In genomic region chr21:27202301-27202700, GRCh38 we compare ENCODE assay signal across 14 cellular contexts.
DNase-seq lines count a peak whose midpoint lies in the region; ATAC-seq and TF ChIP-seq lines count a peak whose summit lies in the region.
"Had no signal": no experiment of that assay in that cellular context is flagged by ENCODE, and none has a peak within 500 bp of the region (broad histone marks: within the 10 kb centered on the region; RNA-seq: fewer than 3 reads in every experiment).

No MANE protein-coding gene starts in this region.

- no peaks in the 10 kb centered on the region for H3K9me1 ChIP-seq in IMR-90 (ENCODE audit: insufficient read depth, low read length)

- H3K27ac ChIP-seq in IMR-90 (ENCODE audit: insufficient read depth, low read length) = no peak overlapping the region
- H3K27ac ChIP-seq: BLaER1 had no signal

- H4K5ac ChIP-seq in IMR-90 (ENCODE audit: low read depth, low read length) = no peak overlapping the region

- H2AK5ac ChIP-seq in IMR-90 (ENCODE audit: low read depth, low read length) = no peak overlapping the region

- POLR2A ChIA-PET in IMR-90 (lab: Charles Lee; ENCODE audit: unreplicated experiment) = no interaction called here

- peaks cover 9% of the 10 kb centered on the region for H3K4me1 ChIP-seq in IMR-90 (ENCODE audit: control insufficient read depth, insufficient read depth, low read length)
- H3K4me1 ChIP-seq: BLaER1 had no signal

- H3K4me1 Mint-ChIP-seq in nephron = peaks cover 6% of the 10 kb centered on the region
- H3K4me1 Mint-ChIP-seq: CD8-positive, alpha-beta memory T cell had no signal

- no peaks in the 10 kb centered on the region for H3K36me3 ChIP-seq in IMR-90 (ENCODE audit: control insufficient read depth, insufficient read depth, low read length)
- H3K36me3 ChIP-seq: BLaER1 had no signal

- H3K27ac Mint-ChIP-seq in nephron = peak overlapping the region; percentile 32 to 70 (median 61)
- H3K27ac Mint-ChIP-seq: CD8-positive, alpha-beta memory T cell; H9 had no signal

- H3K27me3 Mint-ChIP-seq in nephron (ENCODE audit: low read depth) = no peaks in the 10 kb centered on the region

- H3K9me3 ChIP-seq in IMR-90 (ENCODE audit: control insufficient read depth, insufficient read depth, low read length) = no peaks in the 10 kb centered on the region; the same call in 1 of the 2 replicates
- H3K9me3 ChIP-seq: BLaER1 had no signal

- peak overlapping the region; percentile 78 for H2BK20ac ChIP-seq in IMR-90 (ENCODE audit: low read depth, low read length)

- no peaks in the 10 kb centered on the region for H4K20me1 ChIP-seq in IMR-90 (ENCODE audit: insufficient read depth, low read length)
- H4K20me1 ChIP-seq: BLaER1 had no signal

- BruUV-seq in IMR-90 (replicated peaks; lab: Mats Ljungman, UMichigan) = no TSS peak

- TF ChIP-seq CTCF in IMR-90 (conservative IDR thresholded peaks at IDR 0.05; ENCODE audit: low read depth, low read length) = no peak
- no peak for TF ChIP-seq CTCF in nephron (IDR thresholded peaks at IDR 0.05; ENCODE audit: unreplicated experiment in 3 of 3)

- intact Hi-C loops in IMR-90 (cut with micrococcal nuclease) = no loop called here

- no peak overlapping the region for H4K91ac ChIP-seq in IMR-90 (ENCODE audit: insufficient read depth, low read depth, low read length)

- no peak overlapping the region for H3K14ac ChIP-seq in IMR-90 (replicated peaks; ENCODE audit: low read depth, low read length)

- no peak overlapping the region; the same call in 2 of the 3 replicates for H2BK15ac ChIP-seq in IMR-90 (ENCODE audit: low read depth, low read length)

- no peaks in the 10 kb centered on the region for H3K27me3 ChIP-seq in IMR-90 (ENCODE audit: control insufficient read depth, insufficient read depth, low read length)
- H3K27me3 ChIP-seq: BLaER1 had no signal

- no peak overlapping the region for H3K4me3 Mint-ChIP-seq in nephron
- H3K4me3 Mint-ChIP-seq: CD8-positive, alpha-beta memory T cell; H9 had no signal

- peak overlapping the region in 1 of 2 experiments; percentile 71; a peak in 1 of 4 replicates for H4K8ac ChIP-seq in IMR-90 (ENCODE audit: low read depth in 2 of 2, low read length in 2 of 2)

- no peaks in the 10 kb centered on the region for H3K79me1 ChIP-seq in IMR-90 (ENCODE audit: low read depth in 1 of 2, low read length in 2 of 2)

- DNase-seq in EH (ENCODE audit: low read depth) = peak; percentile 56
- no peak for DNase-seq in IMR-90
- DNase-seq in astrocyte of the hippocampus (ENCODE audit: low read depth, low spot score) = peak; percentile 1
- no peak for DNase-seq in central memory CD4-positive, alpha-beta T cell
- DNase-seq in AML-193 (lab: John Stamatoyannopoulos, UW) = no peak
- no peak for DNase-seq in COLO668 (lab: John Stamatoyannopoulos, UW; ENCODE audit: unreplicated experiment)
- DNase-seq in effector CD4-positive, alpha-beta T cell = no peak
- DNase-seq: CD8-positive, alpha-beta memory T cell; DMS53; GOT3; H9 had no signal

- no peak overlapping the region for H2BK5ac ChIP-seq in IMR-90 (ENCODE audit: low read depth, low read length, poor library complexity, severe bottlenecking)

- CTCF ChIA-PET in IMR-90 (lab: Yijun Ruan, JAX) = no interaction called here

- H3K18ac ChIP-seq in IMR-90 (ENCODE audit: low read depth, low read length) = peak overlapping the region; percentile 76

- TF ChIP-seq POLR2A in IMR-90 (IDR thresholded peaks at IDR 0.05; ENCODE audit: low read depth, low read length) = no peak

- no peak overlapping the region for H2AFZ ChIP-seq in IMR-90 (replicated peaks; ENCODE audit: low read length, poor library complexity)

- no peaks in the 10 kb centered on the region for H3K36me3 Mint-ChIP-seq in nephron (ENCODE audit: low read depth)
- H3K36me3 Mint-ChIP-seq: CD8-positive, alpha-beta memory T cell had no signal

- H2BK120ac ChIP-seq in IMR-90 (ENCODE audit: low read depth, low read length) = peak overlapping the region; percentile 60; the same call in 1 of the 2 replicates

- H3K56ac ChIP-seq in IMR-90 (ENCODE audit: extremely low read depth, insufficient read depth, low read length) = no peak overlapping the region

- ATAC-seq in IMR-90 (ENCODE audit: low read depth) = no peak
- ATAC-seq: HepG2 had no signal

- no peaks in the 10 kb centered on the region for H3K9me3 Mint-ChIP-seq in nephron

- no peak overlapping the region for H3K23ac ChIP-seq in IMR-90 (ENCODE audit: low read depth, low read length)

- H2AK9ac ChIP-seq in IMR-90 (replicated peaks; ENCODE audit: low read depth, low read length, poor library complexity) = no peak overlapping the region

- H3K9ac ChIP-seq in IMR-90 (ENCODE audit: low read depth, low read length) = no peak overlapping the region
- H3K9ac ChIP-seq: BLaER1 had no signal

- in situ Hi-C loops in IMR-90 (cut with MboI; ENCODE audit: low sequenced_read_pairs) = no loop called here

- dilution Hi-C loops in IMR-90 (cut with HindIII; ENCODE audit: low sequenced_read_pairs, unreplicated experiment) = no loop called here

- no peak overlapping the region for H3K4me2 ChIP-seq in IMR-90 (ENCODE audit: low read depth, low read length)
- H3K4me2 ChIP-seq: BLaER1 had no signal

- no peak for TF ChIP-seq RAD21 in IMR-90 (IDR thresholded peaks at IDR 0.05; ENCODE audit: low read length)

- peak overlapping the region; percentile 34; the same call in 1 of the 2 replicates for H3K4ac ChIP-seq in IMR-90 (ENCODE audit: low read depth, low read length)

- H3K4me3 ChIP-seq in IMR-90 (ENCODE audit: insufficient read depth, low read depth, low read length) = no peak overlapping the region
- H3K4me3 ChIP-seq: BLaER1 had no signal

TF ChIP-seq in IMR-90, 13 proteins besides CTCF, POLR2A, EP300 and RAD21:
- TF ChIP-seq NFE2L2 (IDR thresholded peaks at IDR 0.05; ENCODE audit: low read depth, low read length) (no peak), MXI1 (IDR thresholded peaks at IDR 0.05; ENCODE audit: borderline replicate concordance, low read depth, low read length) (no peak), USF2 (IDR thresholded peaks at IDR 0.05; ENCODE audit: low read depth, low read length) (no peak), CHD1 (IDR thresholded peaks at IDR 0.05; ENCODE audit: low read depth, low read length) (no peak), BHLHE40 (IDR thresholded peaks at IDR 0.05; ENCODE audit: low read depth, low read length) (no peak), RCOR1 (IDR thresholded peaks at IDR 0.05; ENCODE audit: insufficient replicate concordance, low read length) (no peak), MAZ (IDR thresholded peaks at IDR 0.05; ENCODE audit: borderline replicate concordance, low read depth, low read length) (no peak), MAFK (IDR thresholded peaks at IDR 0.05; ENCODE audit: low read depth, low read length) (no peak), RFX5 (IDR thresholded peaks at IDR 0.05; ENCODE audit: low read depth, low read length) (no peak), ELK1 (IDR thresholded peaks at IDR 0.05; ENCODE audit: borderline replicate concordance, low read depth, low read length) (no peak), SMC3 (IDR thresholded peaks at IDR 0.05; ENCODE audit: low read depth, low read length) (no peak), CEBPB (IDR thresholded peaks at IDR 0.05; ENCODE audit: low read depth, low read length) (no peak), FOS (IDR thresholded peaks at IDR 0.05; ENCODE audit: low read depth, low read length) (no peak)

Comparison
In these comparisons a context has a peak if more than half of its experiments do, and no peak if none do; other contexts are left out.
1. DNase-seq: peak in EH (single experiment) and astrocyte of the hippocampus (single experiment); none in IMR-90 (single experiment), central memory CD4-positive, alpha-beta T cell (single experiment), AML-193 (0 of 2), COLO668 (single experiment) and effector CD4-positive, alpha-beta T cell (single experiment).